10 cellular contexts compared by ENCODE assay signal in genomic region chr16:54287018-54287757, GRCh38. TPM values are rescaled to one million over a fixed set of nuclear protein-coding genes. Genes with fewer than 3 reads are reported as not detected.
DNase-seq lines count a peak whose midpoint lies in the region; ATAC-seq and TF ChIP-seq lines count a peak whose summit lies in the region.
"Had no signal": no experiment of that assay in that cellular context is flagged by ENCODE, and none has a peak within 500 bp of the region (broad histone marks: within the 10 kb centered on the region; RNA-seq: fewer than 3 reads in every experiment).

No MANE protein-coding gene starts in this region.

- peak overlapping the region; percentile 58 to 95 (median 86) for H3K27ac ChIP-seq in heart right ventricle
- H3K27ac ChIP-seq in mesodermal cell (ENCODE audit: low read depth, low read length, severe bottlenecking): no peak overlapping the region
- H3K27ac ChIP-seq in vagina: peak overlapping the region; percentile 61

- WGBS in heart right ventricle, 2 donors: 4% methylated on average over 48 to 50 of the region's 50 CpGs
- 0 to 1% methylated on average over 15 to 29 of the region's 50 CpGs for WGBS in mesodermal cell (ENCODE audit: insufficient coverage in 2 of 2), 2 experiments

- DNase-seq in heart right ventricle: no peak
- DNase-seq in Right ventricle myocardium superior: no peak
- DNase-seq in cardiac fibroblast (ENCODE audit: low read depth in 2 of 2): no peak
- DNase-seq in vagina (ENCODE audit: extremely low spot score in 2 of 2): no peak
- no peak for DNase-seq in effector CD4-positive, alpha-beta T cell
- no peak for DNase-seq in GDM1 (lab: John Stamatoyannopoulos, UW)
- DNase-seq: cortex of kidney had no signal

- H3K4me1 ChIP-seq in heart right ventricle: peaks cover 0 to 49% (median 23%) of the 10 kb centered on the region in 9 donors
- H3K4me1 ChIP-seq in mesodermal cell (ENCODE audit: control insufficient read depth, insufficient read depth, low read length, poor library complexity, severe bottlenecking): peaks cover 5% of the 10 kb centered on the region
- peaks cover 38% of the 10 kb centered on the region for H3K4me1 ChIP-seq in vagina

- intact Hi-C loops in heart right ventricle (cut with DNase I) (loop anchor here in 9 of 10 donors (2.0 to 10.0 kb wide), 24 partner anchors 92 to 1085 kb away; partner anchors contain the start of gene IRX5 (in 2 of the 9)), Right ventricle myocardium superior (cut with DNase I) (loop anchor here (5.0 to 10.0 kb wide), 5 partner anchors 95 to 645 kb away; partner anchors contain the start of gene IRX5), vagina (cut with DNase I) (loop anchor here (5.0 to 10.0 kb wide), 3 partner anchors 158 to 732 kb away; partner anchors contain the start of gene IRX5)

- ATAC-seq in heart right ventricle (peak in 2 of 8 donors; percentile 1 to 15), Right ventricle myocardium superior (ENCODE audit: poor library complexity) (no peak), GM19395 (IDR thresholded peaks at IDR 0.05; ENCODE audit: unreplicated experiment) (no peak)

- H3K27me3 ChIP-seq in heart right ventricle: peaks cover 0 to 100% (median 53%) of the 10 kb centered on the region in 7 donors
- peaks cover 8% of the 10 kb centered on the region for H3K27me3 ChIP-seq in vagina

- H3K9me3 ChIP-seq in heart right ventricle: no peaks in the 10 kb centered on the region
- H3K9me3 ChIP-seq in mesodermal cell (ENCODE audit: control insufficient read depth, low read length): no peaks in the 10 kb centered on the region
- H3K9me3 ChIP-seq in vagina: no peaks in the 10 kb centered on the region

- peaks cover 0 to 7% (median 0%) of the 10 kb centered on the region in 9 donors for H3K36me3 ChIP-seq in heart right ventricle
- no peaks in the 10 kb centered on the region for H3K36me3 ChIP-seq in mesodermal cell (ENCODE audit: control insufficient read depth, insufficient read depth, low read length)
- no peaks in the 10 kb centered on the region for H3K36me3 ChIP-seq in vagina

- no peak for TF ChIP-seq POLR2A in vagina (IDR thresholded peaks at IDR 0.05)

- H3K4me3 ChIP-seq in heart right ventricle (peak overlapping the region; percentile 43 to 93 (median 72)), cardiac fibroblast (replicated peaks in 1 of 2; ENCODE audit: low read depth in 2 of 2, low read length in 2 of 2) (peak overlapping the region; percentile 62 to 79), mesodermal cell (ENCODE audit: extremely low read depth, insufficient read depth, low read length, poor library complexity, severe bottlenecking) (peak overlapping the region; percentile 56), vagina (peak overlapping the region; percentile 61 to 67)

- TF ChIP-seq CTCF in heart right ventricle (IDR thresholded peaks at IDR 0.05): no peak
- TF ChIP-seq CTCF in cardiac fibroblast (IDR thresholded peaks at IDR 0.05; ENCODE audit: low read depth, low read length): no peak
- no peak for TF ChIP-seq CTCF in vagina (IDR thresholded peaks at IDR 0.05)

RNA-seq across cellular contexts. Expression of gene IRX3, which starts 0.6 kb away (rescaled TPM):
- total RNA-seq in heart right ventricle: 10 to 100 TPM; 24.7 to 85.7 (median 69.7) TPM
- polyA plus RNA-seq in heart right ventricle: 10 to 100 TPM; 26.3 to 40.5 TPM
- 42.4 TPM for total RNA-seq in Right ventricle myocardium superior
- polyA plus RNA-seq in mesodermal cell (2013, experiment 1 of 2): 7.9 TPM
- 11.8 TPM for polyA plus RNA-seq in mesodermal cell (2013, experiment 2 of 2)
- 16.5 TPM for total RNA-seq in vagina
- total RNA-seq: G401 had no signal
